Comparison of ENCODE assay signal across 27 cellular contexts in the genomic region with DNA sequence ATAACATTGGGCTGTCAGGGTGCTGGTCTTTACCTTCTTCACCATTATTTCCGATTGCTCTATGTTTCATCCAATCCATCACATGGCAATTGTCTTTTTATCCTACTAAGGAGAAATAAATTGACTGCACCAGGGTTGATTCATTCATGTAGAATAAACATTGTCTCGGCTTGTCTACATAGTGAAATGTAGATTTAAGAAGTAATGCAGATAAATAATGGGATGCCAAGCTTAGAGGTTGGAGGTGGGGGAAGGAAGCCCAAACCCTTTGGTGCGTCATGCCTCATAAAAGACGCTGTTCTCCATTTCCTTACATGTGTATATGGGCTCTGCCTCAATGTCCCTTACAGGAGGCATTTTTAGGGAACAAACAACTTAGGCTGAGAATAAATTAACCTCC.
"Had no signal": no experiment of that assay in that cellular context is flagged by ENCODE, and none has a peak within 500 bp of the region (broad histone marks: within the 10 kb centered on the region; RNA-seq: fewer than 3 reads in every experiment).

No MANE protein-coding gene starts in this region.

- H3K9me3 Mint-ChIP-seq: nephron; stimulated activated effector memory CD8-positive, alpha-beta T cell treated with anti-CD3 and anti-CD28 coated beads, Interleukin-12 subunit alpha, Interleukin-12 subunit beta, amount 100 ng/mL, for 72 hours; stimulated activated naive CD8-positive, alpha-beta T cell treated with anti-CD3 and anti-CD28 coated beads, Interleukin-15, Interleukin-2, amounts not matched to agents 100 ng/mL and 50 ng/mL, for 24 hours had no signal

- H3K4me1 Mint-ChIP-seq: nephron; neural progenitor cell; stimulated activated effector memory CD8-positive, alpha-beta T cell treated with anti-CD3 and anti-CD28 coated beads, Interleukin-12 subunit alpha, Interleukin-12 subunit beta, amount 100 ng/mL, for 72 hours; stimulated activated naive B cell treated with anti-CD40 and anti-IgM and Interleukin-4, amounts not matched to agents 10 μg/mL and 1 μg/mL and 100 μg/mL, for 72 hours had no signal

- H3K27ac Mint-ChIP-seq: nephron; neural progenitor cell; progenitor cell of endocrine pancreas; stimulated activated effector memory CD8-positive, alpha-beta T cell treated with anti-CD3 and anti-CD28 coated beads, Interleukin-12 subunit alpha, Interleukin-12 subunit beta, amount 100 ng/mL, for 72 hours; stimulated activated naive B cell treated with anti-CD40 and anti-IgM and Interleukin-4, amounts not matched to agents 10 μg/mL and 1 μg/mL and 100 μg/mL, for 72 hours; stimulated activated naive CD8-positive, alpha-beta T cell treated with anti-CD3 and anti-CD28 coated beads, Interleukin-15, Interleukin-2, amounts not matched to agents 100 ng/mL and 50 ng/mL, for 24 hours had no signal

- H3K27ac ChIP-seq: neural progenitor cell, ovary, parathyroid adenoma, psoas muscle, right lobe of liver, sigmoid colon, stomach, thoracic aorta, tibial nerve, upper lobe of left lung, vagina had no signal

- H3K9me3 ChIP-seq: ovary, psoas muscle, right lobe of liver, sigmoid colon, stomach, thoracic aorta, thyroid gland, tibial nerve, upper lobe of left lung, vagina had no signal

- H3K4me3 ChIP-seq: neural progenitor cell, ovary, psoas muscle, right lobe of liver, sigmoid colon, stomach, thoracic aorta, thyroid gland, tibial nerve, upper lobe of left lung, vagina had no signal

- ATAC-seq: psoas muscle; right cardiac atrium; right lobe of liver; stimulated activated effector memory CD8-positive, alpha-beta T cell treated with anti-CD3 and anti-CD28 coated beads, Interleukin-12 subunit alpha, Interleukin-12 subunit beta, amount 100 ng/mL, for 72 hours; stimulated activated naive B cell treated with anti-CD40 and anti-IgM and Interleukin-4, amounts not matched to agents 10 μg/mL and 1 μg/mL and 100 μg/mL, for 72 hours had no signal

- H3K79me2 ChIP-seq: parathyroid adenoma had no signal

- H3K4me1 ChIP-seq: neural progenitor cell, parathyroid adenoma, psoas muscle, right lobe of liver, sigmoid colon, stomach, tibial nerve, upper lobe of left lung, vagina had no signal

- H3K27me3 ChIP-seq: neural progenitor cell, ovary, right lobe of liver, sigmoid colon, stomach, thyroid gland, tibial nerve, upper lobe of left lung, vagina had no signal

- H3K36me3 ChIP-seq: neural progenitor cell, ovary, right lobe of liver, sigmoid colon, stomach, thoracic aorta, thyroid gland, tibial nerve, upper lobe of left lung, vagina had no signal

- H3K4me3 Mint-ChIP-seq: nephron; neural progenitor cell; stimulated activated effector memory CD8-positive, alpha-beta T cell treated with anti-CD3 and anti-CD28 coated beads, Interleukin-12 subunit alpha, Interleukin-12 subunit beta, amount 100 ng/mL, for 72 hours; stimulated activated naive B cell treated with anti-CD40 and anti-IgM and Interleukin-4, amounts not matched to agents 10 μg/mL and 1 μg/mL and 100 μg/mL, for 72 hours; stimulated activated naive CD8-positive, alpha-beta T cell treated with anti-CD3 and anti-CD28 coated beads, Interleukin-15, Interleukin-2, amounts not matched to agents 100 ng/mL and 50 ng/mL, for 24 hours had no signal

- H2AFZ ChIP-seq: neural progenitor cell, parathyroid adenoma had no signal

- DNase-seq: occipital lobe; ovary; posterior cingulate gyrus; psoas muscle; right cardiac atrium; right lobe of liver; sigmoid colon; small intestine; stimulated activated CD4-positive, alpha-beta T cell treated with anti-CD3 and anti-CD28 coated beads, Interleukin-15, amount 100 ng/mL, for 24 hours; stimulated activated CD4-positive, alpha-beta T cell treated with anti-CD3 and anti-CD28 coated beads, Interleukin-2, amount 100 ng/mL, for 24 hours; stimulated activated CD4-positive, alpha-beta T cell treated with anti-CD3 and anti-CD28 coated beads, Interleukin-2, amount 100 ng/mL, for 48 hours; stimulated activated CD4-positive, alpha-beta T cell treated with anti-CD3 and anti-CD28 coated beads, Interleukin-4, amount 100 ng/mL, for 24 hours; stimulated activated naive B cell treated with anti-CD40 and anti-IgM and Interleukin-4, amounts not matched to agents 10 μg/mL and 1 μg/mL and 100 μg/mL, for 72 hours; stimulated activated naive CD4-positive, alpha-beta T cell treated with Interleukin-2 at 50 U/mL for 16 hours; stomach; trophoblast cell; upper lobe of left lung had no signal

- H3K4me2 ChIP-seq: neural progenitor cell had no signal

- H3K9ac ChIP-seq: neural progenitor cell, parathyroid adenoma had no signal

- H3K36me3 Mint-ChIP-seq: neural progenitor cell; stimulated activated effector memory CD8-positive, alpha-beta T cell treated with anti-CD3 and anti-CD28 coated beads, Interleukin-12 subunit alpha, Interleukin-12 subunit beta, amount 100 ng/mL, for 72 hours; stimulated activated naive B cell treated with anti-CD40 and anti-IgM and Interleukin-4, amounts not matched to agents 10 μg/mL and 1 μg/mL and 100 μg/mL, for 72 hours had no signal

- FAIRE-seq: small intestine had no signal
